8 cellular contexts compared by ENCODE assay signal in genomic region chr12:49110191-49111155, GRCh38. TPM values are rescaled to one million over a fixed set of nuclear protein-coding genes. Genes with fewer than 3 reads are reported as not detected.
DNase-seq lines count a peak whose midpoint lies in the region; ATAC-seq and TF ChIP-seq lines count a peak whose summit lies in the region.

A gene with protein sequence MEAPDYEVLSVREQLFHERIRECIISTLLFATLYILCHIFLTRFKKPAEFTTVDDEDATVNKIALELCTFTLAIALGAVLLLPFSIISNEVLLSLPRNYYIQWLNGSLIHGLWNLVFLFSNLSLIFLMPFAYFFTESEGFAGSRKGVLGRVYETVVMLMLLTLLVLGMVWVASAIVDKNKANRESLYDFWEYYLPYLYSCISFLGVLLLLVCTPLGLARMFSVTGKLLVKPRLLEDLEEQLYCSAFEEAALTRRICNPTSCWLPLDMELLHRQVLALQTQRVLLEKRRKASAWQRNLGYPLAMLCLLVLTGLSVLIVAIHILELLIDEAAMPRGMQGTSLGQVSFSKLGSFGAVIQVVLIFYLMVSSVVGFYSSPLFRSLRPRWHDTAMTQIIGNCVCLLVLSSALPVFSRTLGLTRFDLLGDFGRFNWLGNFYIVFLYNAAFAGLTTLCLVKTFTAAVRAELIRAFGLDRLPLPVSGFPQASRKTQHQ (minus strand): TSS chr12:49110847. CDS start chr12:49110555, 292 bp downstream.

- H3K4me2 ChIP-seq in MM.1S (ENCODE audit: low read depth, low read length) = peak within 1 kb of the TSS; percentile 73

- H3K4me3 ChIP-seq in HAP-1 (peak within 1 kb of the TSS; percentile 78), MM.1S (ENCODE audit: low read length) (peak within 1 kb of the TSS; percentile 94), fibroblast of the aortic adventitia (ENCODE audit: low read depth, low read length) (peak within 1 kb of the TSS; percentile 90)

- in situ Hi-C loops in HAP-1 (cut with MboI; ENCODE audit: low sequenced_read_pairs) = no loop called here

- peaks cover 38% of the 10 kb centered on the region for H3K4me1 Mint-ChIP-seq in nephron progenitor cell
- H3K4me1 Mint-ChIP-seq in stimulated activated naive CD8-positive, alpha-beta T cell treated with anti-CD3 and anti-CD28 coated beads, Interleukin-15, amount 100 ng/mL, for 72 hours = peaks cover 50% of the 10 kb centered on the region

- no peaks in the 10 kb centered on the region for H3K36me3 Mint-ChIP-seq in nephron progenitor cell (ENCODE audit: low read depth)

- peaks cover 9% of the 10 kb centered on the region for H3K27me3 Mint-ChIP-seq in nephron progenitor cell (ENCODE audit: low read depth, poor library complexity)
- no peaks in the 10 kb centered on the region for H3K27me3 Mint-ChIP-seq in stimulated activated naive CD8-positive, alpha-beta T cell treated with anti-CD3 and anti-CD28 coated beads, Interleukin-15, amount 100 ng/mL, for 72 hours

- peak; percentile 52 for TF ChIP-seq CTCF in MM.1S (IDR thresholded peaks at IDR 0.05; ENCODE audit: low read length)
- peak; percentile 61 for TF ChIP-seq CTCF in fibroblast of the aortic adventitia (IDR thresholded peaks at IDR 0.05; ENCODE audit: insufficient read depth, low read length)
- TF ChIP-seq CTCF in nephron progenitor cell (IDR thresholded peaks at IDR 0.05) = peak; percentile 45

- peak within 1 kb of the TSS; percentile 51; the same call in 1 of the 2 replicates for H3K27ac ChIP-seq in MM.1S (ENCODE audit: low read length)

- H3K27ac Mint-ChIP-seq in nephron progenitor cell = peak within 1 kb of the TSS; percentile 98
- H3K27ac Mint-ChIP-seq in stimulated activated naive CD8-positive, alpha-beta T cell treated with anti-CD3 and anti-CD28 coated beads, Interleukin-15, amount 100 ng/mL, for 72 hours = peak within 1 kb of the TSS; percentile 98

- H2AFZ ChIP-seq in MM.1S (ENCODE audit: low read length) = peak within 1 kb of the TSS; percentile 89

- peak; percentile 99 for ATAC-seq in stimulated activated naive CD8-positive, alpha-beta T cell treated with anti-CD3 and anti-CD28 coated beads, Interleukin-15, amount 100 ng/mL, for 72 hours

- peaks cover 4% of the 10 kb centered on the region for H3F3A ChIP-seq in MM.1S (ENCODE audit: insufficient read depth, low read length)

- H3K9me2 ChIP-seq in MM.1S (replicated peaks; ENCODE audit: insufficient read depth, low read length) = no peaks in the 10 kb centered on the region

- H3K4me3 Mint-ChIP-seq in nephron progenitor cell = peak within 1 kb of the TSS; percentile 95
- peak within 1 kb of the TSS; percentile 90 to 99 for H3K4me3 Mint-ChIP-seq in stimulated activated naive CD8-positive, alpha-beta T cell treated with anti-CD3 and anti-CD28 coated beads, Interleukin-15, amount 100 ng/mL, for 72 hours

- H3K27me3 ChIP-seq in HAP-1 (ENCODE audit: low read depth) (no peaks in the 10 kb centered on the region), MM.1S (replicated peaks; ENCODE audit: insufficient read depth, low read length) (no peaks in the 10 kb centered on the region)

- DNase-seq in GDM1 (lab: John Stamatoyannopoulos, UW) = peak; percentile 93
- peak; percentile 97 for DNase-seq in HAP-1 (ENCODE audit: low spot score in 2 of 2)
- peak; percentile 99 for DNase-seq in MM.1S
- peak; percentile 98 for DNase-seq in SIG-M5 (lab: John Stamatoyannopoulos, UW)
- peak; percentile 64 for DNase-seq in activated gamma-delta T cell (lab: John Stamatoyannopoulos, UW)
- peak; percentile 99 for DNase-seq in fibroblast of the aortic adventitia (ENCODE audit: low read depth)
- DNase-seq in nephron progenitor cell = peak; percentile 92
- DNase-seq in stimulated activated naive CD8-positive, alpha-beta T cell treated with anti-CD3 and anti-CD28 coated beads, Interleukin-15, amount 100 ng/mL, for 72 hours = peak; percentile 93 to 95

- H3K9me3 Mint-ChIP-seq in nephron progenitor cell = peaks cover 27% of the 10 kb centered on the region
- H3K9me3 Mint-ChIP-seq in stimulated activated naive CD8-positive, alpha-beta T cell treated with anti-CD3 and anti-CD28 coated beads, Interleukin-15, amount 100 ng/mL, for 72 hours = no peaks in the 10 kb centered on the region

- peaks cover 11% of the 10 kb centered on the region; the same call in 1 of the 2 replicates for H3K79me2 ChIP-seq in MM.1S (ENCODE audit: low read length)

- H3K36me3 ChIP-seq in HAP-1 (replicated peaks) = no peaks in the 10 kb centered on the region
- no peaks in the 10 kb centered on the region for H3K36me3 ChIP-seq in MM.1S (replicated peaks; ENCODE audit: insufficient read depth, low read length)

- no peaks in the 10 kb centered on the region for H4K20me1 ChIP-seq in MM.1S (ENCODE audit: insufficient read depth, low read length)

- H3K4me1 ChIP-seq in HAP-1 (peaks cover 4% of the 10 kb centered on the region), MM.1S (ENCODE audit: low read length) (peaks cover 9% of the 10 kb centered on the region; the same call in 1 of the 2 replicates)

- peak within 1 kb of the TSS; percentile 77; the same call in 1 of the 2 replicates for H3K9ac ChIP-seq in MM.1S (ENCODE audit: low read length)

- H3K9me3 ChIP-seq in HAP-1 (no peaks in the 10 kb centered on the region), MM.1S (replicated peaks; ENCODE audit: insufficient read depth, low read length) (no peaks in the 10 kb centered on the region)

RNA-seq across cellular contexts. Expression of the gene that starts here (rescaled TPM):
- total RNA-seq in fibroblast of the aortic adventitia (ENCODE audit: low replicate concordance) = 20.2 and 57.3 TPM in 2 replicates

Comparison
In these comparisons a context has a peak if more than half of its experiments do, and no peak if none do; other contexts are left out.
1. Peak in every context shown above with its lines: DNase-seq, ATAC-seq, H3K4me3 ChIP-seq and H3K27ac ChIP-seq.